In genomic region chr1:179877586-179878265, GRCh38 we compare ENCODE assay signal across 8 cellular contexts. TPM values are rescaled to one million over a fixed set of nuclear protein-coding genes. Genes with fewer than 3 reads are reported as not detected.
DNase-seq lines count a peak whose midpoint lies in the region; ATAC-seq and TF ChIP-seq lines count a peak whose summit lies in the region.

TSS of gene TOR1AIP2 (minus strand) at chr1:179877803. CDS start at chr1:179852665, 25,138 bp downstream.

- peak within 1 kb of the TSS; percentile 89 for H3K4me2 ChIP-seq in SU-DHL-6 (ENCODE audit: low read depth, low read length, poor library complexity, severe bottlenecking)
- peak within 1 kb of the TSS; percentile 79 for H3K4me2 ChIP-seq in parathyroid adenoma (ENCODE audit: low read length)

- 4 to 5% methylated on average over 31 of the region's 31 CpGs for WGBS in tibial nerve, 2 donors

- POLR2A ChIA-PET in GM10248 (lab: Yijun Ruan, JAX), result interaction anchor here (0.6 kb wide), 1 partner anchor 10 kb away, joined by 3 read pairs; no protein-coding TSS in a partner anchor
- POLR2A ChIA-PET in activated naive CD8-positive, alpha-beta T cell treated with anti-CD3 and anti-CD28 coated beads, Interleukin-2, amount 10 ng/mL, durations not matched to agents 7 days and 5 days (lab: Charles Lee), result interaction anchor here (0.7 to 1.6 kb wide), 3 partner anchors 10 to 624 kb away, joined by 3 to 5 read pairs (median 5); partner anchors contain the start of gene CEP350

- H3K36me3 ChIP-seq in SU-DHL-6 (ENCODE audit: low read length) (peaks cover 19% of the 10 kb centered on the region; the same call in 1 of the 2 replicates), parathyroid adenoma (ENCODE audit: control insufficient read depth, insufficient read depth, low read length) (no peaks in the 10 kb centered on the region), tibial nerve (peaks cover 0 to 16% (median 0%) of the 10 kb centered on the region in 3 donors)

- peaks cover 7% of the 10 kb centered on the region; the same call in 1 of the 2 replicates for H4K20me1 ChIP-seq in SU-DHL-6 (ENCODE audit: low read depth, low read length)

- H2AFZ ChIP-seq in SU-DHL-6 (ENCODE audit: low read depth, low read length, severe bottlenecking) (peak within 1 kb of the TSS; percentile 71), parathyroid adenoma (peak within 1 kb of the TSS; percentile 91)

- H3K9me3 ChIP-seq in SU-DHL-6 (ENCODE audit: insufficient read depth, low read length), result no peaks in the 10 kb centered on the region
- no peaks in the 10 kb centered on the region for H3K9me3 ChIP-seq in parathyroid adenoma (ENCODE audit: control insufficient read depth, low read length)
- H3K9me3 ChIP-seq in tibial nerve, result no peaks in the 10 kb centered on the region

- no peaks in the 10 kb centered on the region for H3K27me3 ChIP-seq in SU-DHL-6 (ENCODE audit: low read length)
- H3K27me3 ChIP-seq in parathyroid adenoma (ENCODE audit: control insufficient read depth, insufficient read depth, low read length), result no peaks in the 10 kb centered on the region
- H3K27me3 ChIP-seq in tibial nerve, result no peaks in the 10 kb centered on the region

- H3K79me2 ChIP-seq in SU-DHL-6 (ENCODE audit: insufficient read depth, low read length), result peaks cover 48% of the 10 kb centered on the region
- H3K79me2 ChIP-seq in parathyroid adenoma, result peaks cover 3% of the 10 kb centered on the region

- peaks cover 4% of the 10 kb centered on the region for H3F3A ChIP-seq in SU-DHL-6 (ENCODE audit: insufficient read depth)

- H3K9ac ChIP-seq in SU-DHL-6 (ENCODE audit: low read length), result peak within 1 kb of the TSS; percentile 61
- H3K9ac ChIP-seq in parathyroid adenoma, result no peak within 1 kb of the TSS

- peak; percentile 61 for ATAC-seq in HG02588 (IDR thresholded peaks at IDR 0.05; ENCODE audit: unreplicated experiment)
- peak; percentile 60 for ATAC-seq in activated naive CD8-positive, alpha-beta T cell treated with anti-CD3 and anti-CD28 coated beads, Interleukin-2, amount 10 ng/mL, durations not matched to agents 7 days and 5 days (ENCODE audit: low read depth)
- ATAC-seq in Right ventricle myocardium inferior, result peak; percentile 70

- H3K4me1 ChIP-seq in parathyroid adenoma (peaks cover 8% of the 10 kb centered on the region), tibial nerve (peaks cover 0 to 53% (median 15%) of the 10 kb centered on the region in 4 donors)

- CTCF ChIA-PET in GM10248 (lab: Yijun Ruan, JAX), result interaction anchor here (4.7 kb wide), 1 partner anchor 10 kb away, joined by 32 read pairs; no protein-coding TSS in a partner anchor

- no peaks in the 10 kb centered on the region for H3K9me2 ChIP-seq in SU-DHL-6 (replicated peaks; ENCODE audit: insufficient read depth, low read length)

- peak within 1 kb of the TSS; percentile 87 for H3K27ac Mint-ChIP-seq in activated naive CD8-positive, alpha-beta T cell treated with anti-CD3 and anti-CD28 coated beads, Interleukin-2, amount 10 ng/mL, durations not matched to agents 7 days and 5 days

- intact Hi-C loops in Right ventricle myocardium inferior (cut with DNase I), result no loop called here

- peak; percentile 78 to 100 for TF ChIP-seq EP300 in tibial nerve (IDR thresholded peaks at IDR 0.05)

- H3K4me3 Mint-ChIP-seq in activated naive CD8-positive, alpha-beta T cell treated with anti-CD3 and anti-CD28 coated beads, Interleukin-2, amount 10 ng/mL, durations not matched to agents 7 days and 5 days, result peak within 1 kb of the TSS; percentile 92

- DNase-seq in GM10248 (ENCODE audit: extremely low spot score) (peak; percentile 85), NCI-H1092 (lab: John Stamatoyannopoulos, UW) (peak; percentile 85), Right ventricle myocardium inferior (ENCODE audit: missing footprints) (peak; percentile 98), tibial nerve (ENCODE audit: low spot score in 2 of 2) (peak; percentile 84 to 89)
- peak; percentile 87 for DNase-seq in activated naive CD8-positive, alpha-beta T cell treated with anti-CD3 and anti-CD28 coated beads, Interleukin-2, amount 10 ng/mL, durations not matched to agents 7 days and 5 days

- H3K4me1 Mint-ChIP-seq in activated naive CD8-positive, alpha-beta T cell treated with anti-CD3 and anti-CD28 coated beads, Interleukin-2, amount 10 ng/mL, durations not matched to agents 7 days and 5 days, result peaks cover 23% of the 10 kb centered on the region

- TF ChIP-seq CTCF in GM10248 (IDR thresholded peaks at IDR 0.05; ENCODE audit: control extremely low read depth, extremely low read depth, low read depth, missing control alignments) (no peak), SU-DHL-6 (IDR thresholded peaks at IDR 0.05; ENCODE audit: insufficient read depth, low read length, poor library complexity, severe bottlenecking) (no peak), parathyroid adenoma (IDR thresholded peaks at IDR 0.05) (no peak), tibial nerve (IDR thresholded peaks at IDR 0.05) (peak in 1 of 5 experiments; percentile 33)

- H3K27ac ChIP-seq in SU-DHL-6 (ENCODE audit: low read depth, low read length) (peak within 1 kb of the TSS; percentile 10), parathyroid adenoma (peak within 1 kb of the TSS; percentile 49), tibial nerve (peak within 1 kb of the TSS; percentile 50 to 85 (median 75))

- peak; percentile 97 to 99 for TF ChIP-seq POLR2A in tibial nerve (IDR thresholded peaks at IDR 0.05)

- no peaks in the 10 kb centered on the region for H3K9me3 Mint-ChIP-seq in activated naive CD8-positive, alpha-beta T cell treated with anti-CD3 and anti-CD28 coated beads, Interleukin-2, amount 10 ng/mL, durations not matched to agents 7 days and 5 days

- no peaks in the 10 kb centered on the region for H3K27me3 Mint-ChIP-seq in activated naive CD8-positive, alpha-beta T cell treated with anti-CD3 and anti-CD28 coated beads, Interleukin-2, amount 10 ng/mL, durations not matched to agents 7 days and 5 days

- peaks cover 11% of the 10 kb centered on the region for H3K36me3 Mint-ChIP-seq in activated naive CD8-positive, alpha-beta T cell treated with anti-CD3 and anti-CD28 coated beads, Interleukin-2, amount 10 ng/mL, durations not matched to agents 7 days and 5 days

- H3K4me3 ChIP-seq in SU-DHL-6 (ENCODE audit: insufficient read depth, low read length, poor library complexity, severe bottlenecking), result peak within 1 kb of the TSS; percentile 92
- H3K4me3 ChIP-seq in parathyroid adenoma (ENCODE audit: low read depth, low read length), result peak within 1 kb of the TSS; percentile 91
- H3K4me3 ChIP-seq in tibial nerve, result peak within 1 kb of the TSS; percentile 61 to 82 (median 72)

RNA-seq across cellular contexts. Expression of gene TOR1AIP2, which starts in this region (rescaled TPM):
- total RNA-seq in activated naive CD8-positive, alpha-beta T cell treated with anti-CD3 and anti-CD28 coated beads, Interleukin-2, amount 10 ng/mL, durations not matched to agents 7 days and 5 days, result 10 to 100 TPM; 45.6 to 48.5 TPM
- total RNA-seq in Right ventricle myocardium inferior, result 48.8 TPM
- 10 to 100 TPM; 55.7 to 77.5 (median 59.0) TPM for total RNA-seq in tibial nerve

Comparison
In these comparisons a context has a peak if more than half of its experiments do, and no peak if none do; other contexts are left out.
1. Peak in every context shown above with its lines: DNase-seq, ATAC-seq, H3K4me3 ChIP-seq and H3K27ac ChIP-seq.
2. H3K27ac ChIP-seq: peak in every context shown above with its lines; median percentile 75 in tibial nerve; 49 in parathyroid adenoma; 10 in SU-DHL-6.